ENCODE assay signal across 22 cellular contexts in genomic region chr1:9306006-9306405, GRCh38. TPM values are rescaled to one million over a fixed set of nuclear protein-coding genes. Genes with fewer than 3 reads are reported as not detected.
DNase-seq lines count a peak whose midpoint lies in the region; ATAC-seq and TF ChIP-seq lines count a peak whose summit lies in the region.
"Had no signal": no experiment of that assay in that cellular context is flagged by ENCODE, and none has a peak within 500 bp of the region (broad histone marks: within the 10 kb centered on the region; RNA-seq: fewer than 3 reads in every experiment).

No MANE protein-coding gene starts in this region.

- H3K4me1 ChIP-seq in mammary epithelial cell (ENCODE audit: insufficient read depth, low read length) (peaks cover 24% of the 10 kb centered on the region), osteoblast (ENCODE audit: insufficient read depth, low read length) (peaks cover 17% of the 10 kb centered on the region)

- TF ChIP-seq CTCF in MCF 10A (IDR thresholded peaks at IDR 0.05; ENCODE audit: unreplicated experiment) (no peak), mammary epithelial cell (conservative IDR thresholded peaks at IDR 0.05 in 1 of 2, IDR thresholded peaks at IDR 0.05 in 1 of 2; ENCODE audit: extremely low read depth in 1 of 2, insufficient read depth in 1 of 2, low read depth in 1 of 2, low read length in 2 of 2) (no peak), coronary artery (IDR thresholded peaks at IDR 0.05) (no peak), osteoblast (IDR thresholded peaks at IDR 0.05; ENCODE audit: extremely low read depth, low read depth, low read length) (no peak), Calu3 (IDR thresholded peaks at IDR 0.05; ENCODE audit: unreplicated experiment) (no peak)

- 98% methylated on average over 13 of the region's 14 CpGs for WGBS in mammary epithelial cell (ENCODE audit: low coverage, missing lambda C conversion rate)

- in situ Hi-C loops in mammary epithelial cell (cut with MboI; ENCODE audit: low sequenced_read_pairs in 2 of 2), result no loop called here

- intact Hi-C loops in MCF 10A (cut with micrococcal nuclease), result no loop called here
- intact Hi-C loops in mammary epithelial cell (cut with micrococcal nuclease), result no loop called here
- intact Hi-C loops in left ventricle myocardium superior (cut with micrococcal nuclease), result no loop called here
- intact Hi-C loops in Calu3 (cut with micrococcal nuclease; ENCODE audit: unreplicated experiment), result no loop called here

- POLR2A ChIA-PET in MCF 10A (lab: Yijun Ruan, JAX), result no interaction called here

- dilution Hi-C loops in mammary epithelial cell (cut with HindIII; ENCODE audit: low sequenced_read_pairs), result loop anchor here (10.0 kb wide), 1 partner anchor 49 kb away; no protein-coding TSS in a partner anchor

- no peak overlapping the region for H2AFZ ChIP-seq in mammary epithelial cell (ENCODE audit: low read depth, low read length)
- H2AFZ ChIP-seq in osteoblast (ENCODE audit: low read length), result no peak overlapping the region
- H2AFZ ChIP-seq: PC-9 had no signal

- H3K4me3 Mint-ChIP-seq in MCF 10A (ENCODE audit: unreplicated experiment), result no peak overlapping the region
- H3K4me3 Mint-ChIP-seq in Calu3 (ENCODE audit: low read depth, unreplicated experiment), result no peak overlapping the region

- H3K9me3 ChIP-seq in mammary epithelial cell (replicated peaks; ENCODE audit: insufficient read depth, low read length) (no peaks in the 10 kb centered on the region), osteoblast (ENCODE audit: low read depth, low read length) (no peaks in the 10 kb centered on the region)
- H3K9me3 ChIP-seq: SK-N-SH had no signal

- H3K4me1 Mint-ChIP-seq in MCF 10A (ENCODE audit: insufficient read depth, unreplicated experiment), result peaks cover 40% of the 10 kb centered on the region
- peaks cover 12% of the 10 kb centered on the region for H3K4me1 Mint-ChIP-seq in Calu3 (ENCODE audit: low read depth, unreplicated experiment)

- DNase-seq in MCF 10A (ENCODE audit: unreplicated experiment) (no peak), mammary epithelial cell (no peak), coronary artery (ENCODE audit: low spot score) (no peak), osteoblast (ENCODE audit: insufficient read length, low spot score, missing footprints) (peak; percentile 4), left ventricle myocardium superior (no peak), Calu3 (no peak), NCI-H1092 (lab: John Stamatoyannopoulos, UW) (no peak)
- DNase-seq: 8988T; CD8-positive, alpha-beta memory T cell; DMS53; GDM1; IMR-90; NCI-H1417; NCI-H1694 treated with DMSO at 0.1 percent for 48 hours; NCI-H446; NCI-H526; PC-9; SIG-M5; SK-N-SH had no signal

- H3K36me3 ChIP-seq in mammary epithelial cell (ENCODE audit: insufficient read depth, low read length), result no peaks in the 10 kb centered on the region
- H3K36me3 ChIP-seq in osteoblast (ENCODE audit: insufficient read depth, low read length), result no peaks in the 10 kb centered on the region

- H3K27ac Mint-ChIP-seq in MCF 10A (ENCODE audit: low read depth, unreplicated experiment) (peak overlapping the region; percentile 86), Calu3 (ENCODE audit: unreplicated experiment) (no peak overlapping the region)

- BruUV-seq in MCF 10A (replicated peaks; lab: Mats Ljungman, UMichigan) (no TSS peak), mammary epithelial cell (replicated peaks; lab: Mats Ljungman, UMichigan) (no TSS peak), Calu3 (replicated peaks; lab: Mats Ljungman, UMichigan) (no TSS peak)

- no peak overlapping the region for H3K4me3 ChIP-seq in mammary epithelial cell (replicated peaks in 1 of 3; ENCODE audit: insufficient read depth in 1 of 3, low read depth in 2 of 3, low read length in 3 of 3)
- peak overlapping the region; percentile 1 for H3K4me3 ChIP-seq in coronary artery
- H3K4me3 ChIP-seq in osteoblast (ENCODE audit: insufficient read depth, low read length), result no peak overlapping the region
- H3K4me3 ChIP-seq: PC-9 had no signal

- H3K27me3 Mint-ChIP-seq in MCF 10A (ENCODE audit: insufficient read depth, unreplicated experiment), result no peaks in the 10 kb centered on the region
- H3K27me3 Mint-ChIP-seq in Calu3 (ENCODE audit: unreplicated experiment), result no peaks in the 10 kb centered on the region
- H3K27me3 Mint-ChIP-seq: CD8-positive, alpha-beta memory T cell had no signal

- H3K9me3 Mint-ChIP-seq in MCF 10A (ENCODE audit: unreplicated experiment), result no peaks in the 10 kb centered on the region
- no peaks in the 10 kb centered on the region for H3K9me3 Mint-ChIP-seq in Calu3 (ENCODE audit: low read depth, unreplicated experiment)
- H3K9me3 Mint-ChIP-seq: CD8-positive, alpha-beta memory T cell had no signal

- CTCF ChIA-PET in MCF 10A (lab: Yijun Ruan, JAX) (no interaction called here), mammary epithelial cell (lab: Charles Lee; ENCODE audit: low non-redundant PET) (no interaction called here), Calu3 (lab: Charles Lee) (no interaction called here)

- no peaks in the 10 kb centered on the region for H3K27me3 ChIP-seq in mammary epithelial cell (ENCODE audit: insufficient read depth, low read length)
- no peaks in the 10 kb centered on the region for H3K27me3 ChIP-seq in osteoblast (ENCODE audit: insufficient read depth, low read length)

- H4K20me1 ChIP-seq in mammary epithelial cell (ENCODE audit: insufficient read depth, low read length) (no peaks in the 10 kb centered on the region), osteoblast (ENCODE audit: insufficient read depth, low read length) (peaks cover 85% of the 10 kb centered on the region)

- H3K27ac ChIP-seq in mammary epithelial cell (ENCODE audit: insufficient read depth, low read depth, low read length) (no peak overlapping the region), coronary artery (peak overlapping the region in 1 of 2 donors; percentile 20), osteoblast (ENCODE audit: low read depth, low read length) (no peak overlapping the region)
- H3K27ac ChIP-seq: C4-2B, PC-9 had no signal

- peaks cover 92% of the 10 kb centered on the region for H3K79me2 ChIP-seq in mammary epithelial cell (ENCODE audit: insufficient read depth, low read length)
- peaks cover 96% of the 10 kb centered on the region for H3K79me2 ChIP-seq in osteoblast (ENCODE audit: insufficient read depth, low read length)

- ATAC-seq in left ventricle myocardium superior (no peak), GM21423 (IDR thresholded peaks at IDR 0.05; ENCODE audit: unreplicated experiment) (no peak)
- ATAC-seq: HCT116 had no signal

- H3K4me2 ChIP-seq in mammary epithelial cell (ENCODE audit: insufficient read depth, low read depth, low read length) (no peak overlapping the region), osteoblast (ENCODE audit: insufficient read depth, low read length) (no peak overlapping the region)
- H3K4me2 ChIP-seq: PC-9, SK-N-SH had no signal

- no peak overlapping the region for H3K9ac ChIP-seq in mammary epithelial cell (ENCODE audit: insufficient read depth, low read length)
- H3K9ac ChIP-seq: SK-N-SH had no signal

- peaks cover 5% of the 10 kb centered on the region for H3K36me3 Mint-ChIP-seq in MCF 10A (ENCODE audit: insufficient read depth, unreplicated experiment)
- H3K36me3 Mint-ChIP-seq in Calu3 (ENCODE audit: insufficient read depth, unreplicated experiment), result no peaks in the 10 kb centered on the region
- H3K36me3 Mint-ChIP-seq: CD8-positive, alpha-beta memory T cell had no signal

RNA-seq across cellular contexts. Expression of gene SPSB1, which starts 13.3 kb away (rescaled TPM):
- 8.2 and 16.2 TPM in 2 replicates for total RNA-seq in MCF 10A (2022)
- total RNA-seq in mammary epithelial cell, result 10 to 100 TPM; 18.2 to 56.7 TPM
- polyA plus RNA-seq in mammary epithelial cell, result 13.2 TPM
- polyA minus RNA-seq in mammary epithelial cell, result 17.3 TPM
- 14.7 and 23.2 TPM in 2 replicates for total RNA-seq in osteoblast
- 13.1 TPM for total RNA-seq in left ventricle myocardium superior
- total RNA-seq in Calu3 (2022), result 4.9 and 5.8 TPM in 2 replicates
